8 cellular contexts compared by ENCODE assay signal in the genomic region with DNA sequence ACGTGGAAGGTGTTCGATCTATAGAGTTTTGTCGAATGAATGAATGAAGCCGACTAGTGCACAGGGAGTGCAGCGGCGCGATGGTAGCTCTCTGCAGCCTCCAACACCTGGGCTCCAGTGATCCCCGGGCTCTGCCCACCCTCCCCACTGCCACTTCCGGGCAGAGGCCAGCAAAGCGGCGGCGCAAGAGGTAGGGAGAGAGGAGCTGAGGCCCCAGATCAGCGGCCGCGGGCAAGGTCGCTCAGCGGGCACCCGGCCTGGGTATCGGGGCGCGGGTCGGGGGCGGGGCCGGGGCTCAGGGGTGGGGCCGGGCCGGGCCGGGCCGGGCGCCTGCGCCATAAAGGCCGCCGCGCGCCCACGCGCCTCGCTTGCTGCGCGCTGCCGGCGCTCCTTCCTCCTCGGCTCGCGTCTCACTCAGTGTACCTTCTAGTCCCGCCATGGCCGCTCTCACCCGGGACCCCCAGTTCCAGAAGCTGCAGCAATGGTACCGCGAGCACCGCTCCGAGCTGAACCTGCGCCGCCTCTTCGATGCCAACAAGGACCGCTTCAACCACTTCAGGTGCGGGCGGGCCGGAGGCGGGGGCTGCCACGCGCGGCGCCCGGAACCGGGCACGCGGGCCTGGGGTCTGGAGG. TPM values are rescaled to one million over a fixed set of nuclear protein-coding genes. Genes with fewer than 3 reads are reported as not detected.
DNase-seq lines count a peak whose midpoint lies in the region; ATAC-seq and FAIRE-seq lines count a peak whose summit lies in the region.

A gene (plus strand): TSS at position 367 of the 633 bp plus-strand sequence. CDS start 71 bp downstream, at position 438.

- H3K4me3 ChIP-seq in SJSA1 (peak within 1 kb of the TSS; percentile 80), neuron (ENCODE audit: low read length) (peak within 1 kb of the TSS; percentile 95), stomach smooth muscle (ENCODE audit: low read length in 2 of 2) (peak within 1 kb of the TSS; percentile 71 to 87)

- peak within 1 kb of the TSS; percentile 95 for H2AFZ ChIP-seq in neuron (ENCODE audit: low read depth, low read length)

- ATAC-seq in GM21737 (IDR thresholded peaks at IDR 0.05; ENCODE audit: unreplicated experiment): peak; percentile 63

- FAIRE-seq in frontal cortex (lab: Jason Lieb, UNC): no peak

- DNase-seq in DMS53 (lab: John Stamatoyannopoulos, UW) (peak; percentile 90), LHCN-M2 (ENCODE audit: low read depth) (peak; percentile 38), SJSA1 (ENCODE audit: low read depth in 1 of 2, low spot score in 2 of 2) (peak in 1 of 2 experiments; percentile 30), frontal cortex (ENCODE audit: low spot score in 2 of 2) (peak; percentile 78 to 80)
- DNase-seq in activated naive CD4-positive, alpha-beta T cell (lab: John Stamatoyannopoulos, UW): peak; percentile 28 to 63 (median 42)

- H3K4me1 ChIP-seq in SJSA1 (replicated peaks): peaks cover 10% of the 10 kb centered on the region
- H3K4me1 ChIP-seq in neuron (ENCODE audit: insufficient read depth, low read length): peaks cover 11% of the 10 kb centered on the region
- peaks cover 28% of the 10 kb centered on the region for H3K4me1 ChIP-seq in stomach smooth muscle (ENCODE audit: control insufficient read depth, insufficient read depth, low read length)

- H3K27me3 ChIP-seq in SJSA1 (replicated peaks) (no peaks in the 10 kb centered on the region), neuron (ENCODE audit: insufficient read depth, low read length) (no peaks in the 10 kb centered on the region), stomach smooth muscle (ENCODE audit: control insufficient read depth in 1 of 2, insufficient read depth in 2 of 2, low read length in 2 of 2) (no peaks in the 10 kb centered on the region)

- H3K36me3 ChIP-seq in SJSA1 (peaks cover 38% of the 10 kb centered on the region), neuron (ENCODE audit: insufficient read depth, low read length) (peaks cover 26% of the 10 kb centered on the region), stomach smooth muscle (ENCODE audit: control insufficient read depth in 2 of 2, insufficient read depth in 2 of 2, low read length in 2 of 2) (peaks cover 20 to 23% of the 10 kb centered on the region in 2 donors)

- peak within 1 kb of the TSS; percentile 84 to 91 for H3K9ac ChIP-seq in stomach smooth muscle (ENCODE audit: low read length in 2 of 2)

- 0 out of 2 replicates have a peak within 1 kb of the TSS, but pooled peaks have one; percentile 12 for H3K27ac ChIP-seq in SJSA1
- H3K27ac ChIP-seq in stomach smooth muscle (ENCODE audit: low read length): peak within 1 kb of the TSS; percentile 75

- 0 out of 2 replicates have a peak, but pooled peaks cover 2% of the 10 kb centered on the region for H3K9me3 ChIP-seq in SJSA1 (replicated peaks)
- no peaks in the 10 kb centered on the region for H3K9me3 ChIP-seq in neuron (ENCODE audit: low read length)
- no peaks in the 10 kb centered on the region for H3K9me3 ChIP-seq in stomach smooth muscle (ENCODE audit: control insufficient read depth in 2 of 2, low read length in 2 of 2)

RNA-seq across cellular contexts. Expression of the gene that starts here (rescaled TPM):
- total RNA-seq in LHCN-M2 (2014; rRNA removed) (186 and 194 TPM in 2 replicates), frontal cortex (98.2 TPM)
- polyA plus RNA-seq in LHCN-M2 (2012): 281 TPM
- total RNA-seq in SJSA1 (2014; rRNA removed; shearing (Covaris generic)): 64.0 and 88.8 TPM in 2 replicates
